9 cellular contexts compared by ENCODE assay signal in the genomic region with DNA sequence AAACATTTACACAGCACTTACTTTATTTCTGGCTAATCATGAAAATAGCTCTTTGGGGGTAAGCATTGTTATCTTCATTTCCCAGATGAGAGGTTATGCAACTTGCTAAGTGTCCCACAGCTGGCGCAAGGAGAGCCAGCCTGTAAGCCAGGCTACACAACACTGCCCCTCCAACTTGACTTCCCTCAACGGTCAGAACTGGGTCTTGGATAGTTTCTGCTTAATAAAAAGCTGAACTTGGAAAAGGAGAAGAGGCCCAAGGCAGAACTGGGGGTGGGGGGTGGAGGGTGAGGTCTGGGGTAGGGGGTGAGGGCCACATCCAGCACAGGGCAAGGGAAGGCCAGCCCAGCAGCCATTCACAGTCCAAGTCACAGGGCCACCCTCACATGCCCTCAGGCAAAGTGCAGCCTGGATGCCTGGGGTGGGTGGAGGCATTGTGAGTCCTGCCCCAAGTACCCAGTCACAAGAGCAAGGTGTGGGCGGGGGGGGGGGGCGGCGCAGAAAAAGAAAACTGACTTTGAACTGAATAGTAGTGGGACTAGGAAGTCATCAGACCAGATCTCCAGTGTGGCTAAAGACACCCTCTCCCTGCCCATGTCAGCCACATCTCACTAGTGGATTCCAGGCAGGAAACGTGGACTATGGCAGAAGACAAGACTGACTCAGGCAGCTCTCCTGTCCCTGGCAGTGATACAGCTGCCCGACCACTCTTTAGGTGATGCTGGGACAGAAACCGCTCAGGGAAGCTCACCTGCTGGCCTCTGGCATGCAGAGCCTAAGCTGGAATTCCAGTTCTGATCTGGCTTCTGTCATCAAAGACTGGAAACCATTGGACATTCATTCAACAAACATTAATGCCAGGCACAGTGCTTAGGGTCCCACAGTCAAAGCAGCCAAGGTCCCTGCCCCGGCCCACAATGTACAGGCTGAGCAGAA. TPM values are rescaled to one million over a fixed set of nuclear protein-coding genes. Genes with fewer than 3 reads are reported as not detected.
DNase-seq lines count a peak whose midpoint lies in the region; ATAC-seq, FAIRE-seq and TF ChIP-seq lines count a peak whose summit lies in the region.
"Had no signal": no experiment of that assay in that cellular context is flagged by ENCODE, and none has a peak within 500 bp of the region (broad histone marks: within the 10 kb centered on the region; RNA-seq: fewer than 3 reads in every experiment).

No MANE protein-coding gene starts in this region.

- no peak for DNase-seq in activated naive CD4-positive, alpha-beta T cell treated with anti-CD3 and anti-CD28 coated beads, Interleukin-2, amount 50 U/mL, for 16 hours
- DNase-seq in astrocyte (ENCODE audit: low read depth) (no peak), type B pancreatic cell (ENCODE audit: extremely low spot score, unreplicated experiment) (no peak), H7 (no peak), NCI-H526 treated with DMSO at 0.1 percent for 48 hours (lab: John Stamatoyannopoulos, UW) (no peak)
- DNase-seq: activated CD4-positive, alpha-beta T cell treated with anti-CD3 and anti-CD28 coated beads for 48 hours had no signal

- no peak for TF ChIP-seq RAD21 in liver (IDR thresholded peaks at IDR 0.05)

- H3K4me3 ChIP-seq in astrocyte (ENCODE audit: insufficient read depth, low read depth, low read length) (no peak overlapping the region), liver (ENCODE audit: low read depth in 1 of 3, low read length in 3 of 3) (no peak overlapping the region), H7 (ENCODE audit: insufficient read depth, low read depth, low read length) (no peak overlapping the region)

- H2AFZ ChIP-seq in astrocyte (ENCODE audit: low read depth, low read length) = no peak overlapping the region

- peaks cover 81% of the 10 kb centered on the region for H3K4me1 Mint-ChIP-seq in activated naive CD4-positive, alpha-beta T cell treated with anti-CD3 and anti-CD28 coated beads, Interleukin-2, amount 50 U/mL, for 24 hours
- H3K4me1 Mint-ChIP-seq in astrocyte (ENCODE audit: low read depth, unreplicated experiment) (peaks cover 51% of the 10 kb centered on the region), type B pancreatic cell (ENCODE audit: unreplicated experiment) (peaks cover 71% of the 10 kb centered on the region)

- no peak for TF ChIP-seq CTCF in astrocyte (IDR thresholded peaks at IDR 0.05; ENCODE audit: insufficient read depth, low read depth, low read length)
- TF ChIP-seq CTCF in liver (IDR thresholded peaks at IDR 0.05; ENCODE audit: low read depth, low read length, missing input control) = no peak
- TF ChIP-seq CTCF in type B pancreatic cell (conservative IDR thresholded peaks at IDR 0.05) = no peak

- H4K20me1 ChIP-seq in astrocyte (ENCODE audit: insufficient read depth, low read length) = peaks cover 50% of the 10 kb centered on the region

- no peak for ATAC-seq in GM21423 (IDR thresholded peaks at IDR 0.05; ENCODE audit: unreplicated experiment)

- peak overlapping the region; percentile 39 for H3K27ac Mint-ChIP-seq in activated naive CD4-positive, alpha-beta T cell treated with anti-CD3 and anti-CD28 coated beads, Interleukin-2, amount 50 U/mL, for 24 hours
- H3K27ac Mint-ChIP-seq in astrocyte (ENCODE audit: unreplicated experiment) = peak overlapping the region; percentile 41
- H3K27ac Mint-ChIP-seq in type B pancreatic cell = peak overlapping the region; percentile 90

- no peak for FAIRE-seq in astrocyte (lab: Jason Lieb, UNC)

- peaks cover 16% of the 10 kb centered on the region for H3K4me1 ChIP-seq in astrocyte (ENCODE audit: insufficient read depth, low read length)
- peaks cover 10 to 41% (median 36%) of the 10 kb centered on the region in 4 donors for H3K4me1 ChIP-seq in liver (ENCODE audit: control insufficient read depth in 4 of 4, insufficient read depth in 4 of 4, low read length in 3 of 4)

- no peak overlapping the region for H3K4me3 Mint-ChIP-seq in activated naive CD4-positive, alpha-beta T cell treated with anti-CD3 and anti-CD28 coated beads, Interleukin-2, amount 50 U/mL, for 24 hours
- H3K4me3 Mint-ChIP-seq in astrocyte (ENCODE audit: unreplicated experiment) (no peak overlapping the region), type B pancreatic cell (peak overlapping the region; percentile 50)

- 78% methylated on average over 9 of the region's 9 CpGs for WGBS in liver

- H3K27ac ChIP-seq in astrocyte (ENCODE audit: low read depth, low read length) (no peak overlapping the region), liver (ENCODE audit: low read depth in 1 of 2, low read length in 2 of 2) (peak overlapping the region; percentile 36 to 50)

- H3K9ac ChIP-seq in astrocyte (ENCODE audit: low read length) (no peak overlapping the region), liver (ENCODE audit: low read depth in 1 of 2, low read length in 2 of 2) (no peak overlapping the region)

- H3K9me3 Mint-ChIP-seq in activated naive CD4-positive, alpha-beta T cell treated with anti-CD3 and anti-CD28 coated beads, Interleukin-2, amount 50 U/mL, for 24 hours = no peaks in the 10 kb centered on the region
- H3K9me3 Mint-ChIP-seq in astrocyte (ENCODE audit: unreplicated experiment) (no peaks in the 10 kb centered on the region), type B pancreatic cell (no peaks in the 10 kb centered on the region)

- H3K9me3 ChIP-seq in astrocyte (ENCODE audit: insufficient read depth, low read depth, low read length) (no peaks in the 10 kb centered on the region), liver (ENCODE audit: control insufficient read depth in 4 of 4, low read length in 3 of 4) (no peaks in the 10 kb centered on the region)

- H3K27me3 ChIP-seq in astrocyte (ENCODE audit: insufficient read depth, low read length) = no peaks in the 10 kb centered on the region
- H3K27me3 ChIP-seq in liver (ENCODE audit: control insufficient read depth in 4 of 4, insufficient read depth in 4 of 4, low read length in 3 of 4) = no peaks in the 10 kb centered on the region
- H3K27me3 ChIP-seq in H7 (ENCODE audit: control insufficient read depth, insufficient read depth, low read length) = no peaks in the 10 kb centered on the region

- no peaks in the 10 kb centered on the region for H3K27me3 Mint-ChIP-seq in activated naive CD4-positive, alpha-beta T cell treated with anti-CD3 and anti-CD28 coated beads, Interleukin-2, amount 50 U/mL, for 24 hours
- H3K27me3 Mint-ChIP-seq in astrocyte (ENCODE audit: low read depth, unreplicated experiment) (no peaks in the 10 kb centered on the region), type B pancreatic cell (no peaks in the 10 kb centered on the region)

- H3K4me2 ChIP-seq in astrocyte (ENCODE audit: low read length) = no peak overlapping the region

- H3K79me2 ChIP-seq in astrocyte (ENCODE audit: insufficient read depth, low read length) = peaks cover 90% of the 10 kb centered on the region

- H3K36me3 ChIP-seq in astrocyte (ENCODE audit: insufficient read depth, low read length) (peaks cover 2% of the 10 kb centered on the region), liver (ENCODE audit: control insufficient read depth in 4 of 4, insufficient read depth in 3 of 4, low read depth in 1 of 4, low read length in 3 of 4) (no peaks in the 10 kb centered on the region), H7 (replicated peaks; ENCODE audit: control insufficient read depth, insufficient read depth, low read length) (no peaks in the 10 kb centered on the region)

- H3K36me3 Mint-ChIP-seq in activated naive CD4-positive, alpha-beta T cell treated with anti-CD3 and anti-CD28 coated beads, Interleukin-2, amount 50 U/mL, for 24 hours = peaks cover 9% of the 10 kb centered on the region
- H3K36me3 Mint-ChIP-seq in astrocyte (ENCODE audit: low read depth, unreplicated experiment) (peaks cover 8% of the 10 kb centered on the region), type B pancreatic cell (peaks cover 8% of the 10 kb centered on the region)

TF ChIP-seq in liver, 16 proteins besides CTCF, POLR2A, EP300 and RAD21:
- TF ChIP-seq RXRA (IDR thresholded peaks at IDR 0.05) (peak in 1 of 2 donors; percentile 11), REST (IDR thresholded peaks at IDR 0.05) (peak; percentile 51), SP1 (IDR thresholded peaks at IDR 0.05) (no peak)

RNA-seq across cellular contexts. Expression of gene PACSIN2, which starts 52.4 kb away (rescaled TPM):
- total RNA-seq in astrocyte (84.1 and 87.8 TPM in 2 replicates), liver (10 to 100 TPM; 15.4 to 31.4 TPM), type B pancreatic cell (ENCODE audit: low replicate concordance) (53.4 and 89.1 TPM in 2 replicates)
- 10 to 100 TPM in 1 of 2 donors, 1 to 10 TPM in 1; 9.1 to 18.6 TPM for polyA plus RNA-seq in liver
- total RNA-seq in H7 (2014; rRNA removed; shearing (Covaris generic)) = 60.1 and 63.1 TPM in 2 replicates

Comparison
In these comparisons a context has a peak if more than half of its experiments do, and no peak if none do; other contexts are left out.
1. H3K27ac Mint-ChIP-seq: peak in every context shown above with its lines; median percentile 90 in type B pancreatic cell; 41 in astrocyte; 39 in activated naive CD4-positive, alpha-beta T cell treated with anti-CD3 and anti-CD28 coated beads, Interleukin-2, amount 50 U/mL, for 24 hours.